ENCODE assay signal across 10 cellular contexts in genomic region chr9:110152704-110153374, GRCh38. TPM values are rescaled to one million over a fixed set of nuclear protein-coding genes. Genes with fewer than 3 reads are reported as not detected.
A peak's percentile ranks its signal among the peaks of the same experiment; 100 is the strongest.
DNase-seq lines count a peak whose midpoint lies in the region; ATAC-seq and TF ChIP-seq lines count a peak whose summit lies in the region.
"Had no signal": no experiment of that assay in that cellular context is flagged by ENCODE, and none has a peak within 500 bp of the region (broad histone marks: within the 10 kb centered on the region; RNA-seq: fewer than 3 reads in every experiment).

No MANE protein-coding gene starts in this region.

- TF ChIP-seq POLR2A in GM18505 (IDR thresholded peaks at IDR 0.05; ENCODE audit: borderline replicate concordance, extremely low read depth, insufficient read depth, insufficient read length) = peak; percentile 21

- H3K9me3 ChIP-seq in right atrium auricular region = no peaks in the 10 kb centered on the region
- H3K9me3 ChIP-seq: neutrophil, SJSA1 had no signal

- TF ChIP-seq CTCF in C4-2B (conservative IDR thresholded peaks at IDR 0.05) (peak; percentile 83), VCaP (conservative IDR thresholded peaks at IDR 0.05) (peak; percentile 92), right atrium auricular region (IDR thresholded peaks at IDR 0.05) (peak; percentile 37 to 82)

- H3K27ac Mint-ChIP-seq in stimulated activated memory B cell treated with anti-CD40 and anti-IgM and Interleukin-4, amounts not matched to agents 10 μg/mL and 1 μg/mL and 100 μg/mL, for 72 hours = peak overlapping the region; percentile 70

- H3K27ac ChIP-seq in C4-2B (no peak overlapping the region), VCaP (peak overlapping the region; percentile 60; the same call in 1 of the 2 replicates), right atrium auricular region (peak overlapping the region; percentile 13 to 17)
- H3K27ac ChIP-seq: neutrophil, SJSA1 had no signal

- H3K9me3 Mint-ChIP-seq in stimulated activated memory B cell treated with anti-CD40 and anti-IgM and Interleukin-4, amounts not matched to agents 10 μg/mL and 1 μg/mL and 100 μg/mL, for 72 hours = no peaks in the 10 kb centered on the region

- ATAC-seq in GM18505 (IDR thresholded peaks at IDR 0.05; ENCODE audit: unreplicated experiment) (no peak), HG03108 (IDR thresholded peaks at IDR 0.05; ENCODE audit: unreplicated experiment) (no peak)
- no peak for ATAC-seq in stimulated activated memory B cell treated with anti-CD40 and anti-IgM and Interleukin-4, amounts not matched to agents 10 μg/mL and 1 μg/mL and 100 μg/mL, for 72 hours

- peaks cover 11% of the 10 kb centered on the region for H3K36me3 ChIP-seq in right atrium auricular region
- H3K36me3 ChIP-seq: neutrophil had no signal

- H3K4me1 ChIP-seq in right atrium auricular region = peaks cover 0 to 85% of the 10 kb centered on the region in 2 donors

- no peaks in the 10 kb centered on the region for H3K27me3 Mint-ChIP-seq in stimulated activated memory B cell treated with anti-CD40 and anti-IgM and Interleukin-4, amounts not matched to agents 10 μg/mL and 1 μg/mL and 100 μg/mL, for 72 hours

- H3K4me3 Mint-ChIP-seq in stimulated activated memory B cell treated with anti-CD40 and anti-IgM and Interleukin-4, amounts not matched to agents 10 μg/mL and 1 μg/mL and 100 μg/mL, for 72 hours = no peak overlapping the region

- peaks cover 85% of the 10 kb centered on the region for H3K36me3 Mint-ChIP-seq in stimulated activated memory B cell treated with anti-CD40 and anti-IgM and Interleukin-4, amounts not matched to agents 10 μg/mL and 1 μg/mL and 100 μg/mL, for 72 hours

- H3K4me1 Mint-ChIP-seq in stimulated activated memory B cell treated with anti-CD40 and anti-IgM and Interleukin-4, amounts not matched to agents 10 μg/mL and 1 μg/mL and 100 μg/mL, for 72 hours = peaks cover 99% of the 10 kb centered on the region

- DNase-seq in NCI-H2029 treated with DMSO at 0.1 percent for 48 hours (lab: John Stamatoyannopoulos, UW) = peak; percentile 82
- no peak for DNase-seq in right atrium auricular region (ENCODE audit: low spot score)
- no peak for DNase-seq in ureter (ENCODE audit: low spot score)

- H3K4me3 ChIP-seq in right atrium auricular region = no peak overlapping the region
- H3K4me3 ChIP-seq: SJSA1 had no signal

- H3K27me3 ChIP-seq in right atrium auricular region = no peaks in the 10 kb centered on the region
- H3K27me3 ChIP-seq: neutrophil, SJSA1 had no signal

RNA-seq across cellular contexts. Expression of gene C9orf152, which starts 55.1 kb away (rescaled TPM):
- total RNA-seq in right atrium auricular region (not detected), ureter (6.7 TPM)
- total RNA-seq: SJSA1 had no signal
